22 cellular contexts compared by ENCODE assay signal in genomic region chr16:9165601-9166220, GRCh38.
DNase-seq lines count a peak whose midpoint lies in the region; ATAC-seq, FAIRE-seq and TF ChIP-seq lines count a peak whose summit lies in the region.
"Had no signal": no experiment of that assay in that cellular context is flagged by ENCODE, and none has a peak within 500 bp of the region (broad histone marks: within the 10 kb centered on the region; RNA-seq: fewer than 3 reads in every experiment).

No MANE protein-coding gene starts in this region.

- no peak overlapping the region for H3K14ac ChIP-seq in trophoblast cell (ENCODE audit: low read length)

- H3K4ac ChIP-seq in trophoblast cell (ENCODE audit: low read depth, low read length): no peak overlapping the region

- no peak for TF ChIP-seq CTCF in HepG2 (CRISPR knock-in tag; IDR thresholded peaks at IDR 0.05)
- no peak for TF ChIP-seq CTCF in right lobe of liver (IDR thresholded peaks at IDR 0.05)
- TF ChIP-seq CTCF in K562 (IDR thresholded peaks at IDR 0.05 in 2 of 3, conservative IDR thresholded peaks at IDR 0.05 in 1 of 3; ENCODE audit: insufficient read depth in 2 of 3, low read depth in 1 of 3, low read length in 3 of 3): no peak

- no peak overlapping the region for H4K12ac ChIP-seq in trophoblast cell (ENCODE audit: low read depth, low read length)

- no peak overlapping the region for H2BK5ac ChIP-seq in trophoblast cell (ENCODE audit: low read depth, low read length, poor library complexity)

- in situ Hi-C loops in HepG2 (cut with HindIII; ENCODE audit: extremely low pct_ligation_motif_present, low pct_unique_long_range_greater_than_20kb): no loop called here
- in situ Hi-C loops in K562 (cut with MboI): no loop called here

- no peaks in the 10 kb centered on the region for H3K9me1 ChIP-seq in K562 (ENCODE audit: control insufficient read depth, insufficient read depth, low read length)

- no peak for DNase-seq in HepG2 (ENCODE audit: low spot score)
- no peak for DNase-seq in right lobe of liver
- peak; percentile 64 for DNase-seq in ELF-1 (ENCODE audit: low read depth, low spot score)
- no peak for DNase-seq in K562 (ENCODE audit: extremely low read depth in 1 of 4, low spot score in 3 of 4)
- peak; percentile 54 for DNase-seq in retina
- DNase-seq in activated naive CD4-positive, alpha-beta T cell treated with Interleukin-2 at 50 U/mL for 16 hours: no peak
- DNase-seq in trophoblast cell: no peak
- DNase-seq: 8988T; Caco-2; CD4-positive, CD25-positive, alpha-beta regulatory T cell; CD8-positive, alpha-beta T cell; DMS153; GOT3; HFFc6 had no signal

- TF ChIP-seq EP300 in HepG2 (IDR thresholded peaks at IDR 0.05; ENCODE audit: low read depth in 2 of 2, low read length in 2 of 2) (no peak), HepG2 (CRISPR knock-in tag; IDR thresholded peaks at IDR 0.05; ENCODE audit: borderline replicate concordance) (no peak), K562 (IDR thresholded peaks at IDR 0.05; ENCODE audit: low read length) (no peak)

- H2BK120ac ChIP-seq in trophoblast cell (ENCODE audit: insufficient read depth, low read length, poor library complexity): no peak overlapping the region

- H3K79me1 ChIP-seq in trophoblast cell (ENCODE audit: low read length): no peaks in the 10 kb centered on the region

- BruUV-seq in HepG2 (replicated peaks; lab: Mats Ljungman, UMichigan) (no TSS peak), K562 (replicated peaks; lab: Mats Ljungman, UMichigan) (no TSS peak)

- H3K79me2 ChIP-seq in HepG2 (ENCODE audit: insufficient read depth, low read length): no peaks in the 10 kb centered on the region
- H3K79me2 ChIP-seq in K562 (ENCODE audit: control insufficient read depth, insufficient read depth, low read length): no peaks in the 10 kb centered on the region
- H3K79me2 ChIP-seq in trophoblast cell (ENCODE audit: control insufficient read depth, insufficient read depth, low read length, poor library complexity): no peaks in the 10 kb centered on the region

- H3K27ac ChIP-seq in HepG2 (ENCODE audit: extremely low read length, insufficient read depth, low read length) (no peak overlapping the region), right lobe of liver (no peak overlapping the region), K562 (ENCODE audit: extremely low read depth, low read depth, low read length) (no peak overlapping the region), trophoblast cell (ENCODE audit: low read depth, low read length) (no peak overlapping the region)
- H3K27ac ChIP-seq: BLaER1, C4-2B had no signal

- H3K9ac ChIP-seq in HepG2 (ENCODE audit: insufficient read depth, low read depth, low read length) (no peak overlapping the region), K562 (ENCODE audit: insufficient read depth in 1 of 2, low read depth in 2 of 2, low read length in 2 of 2) (no peak overlapping the region), trophoblast cell (ENCODE audit: low read length) (no peak overlapping the region)
- H3K9ac ChIP-seq: BLaER1 had no signal

- H2AFZ ChIP-seq in HepG2 (ENCODE audit: low read length) (no peak overlapping the region), K562 (ENCODE audit: low read depth, low read length) (no peak overlapping the region), trophoblast cell (ENCODE audit: insufficient read depth, low read length, poor library complexity) (no peak overlapping the region)

- no peak overlapping the region for H3K23ac ChIP-seq in trophoblast cell (ENCODE audit: low read length)

- no peak overlapping the region for H4K91ac ChIP-seq in trophoblast cell (ENCODE audit: low read depth, low read length)

- WGBS in HepG2 (ENCODE audit: low lambda C conversion rate): 40% methylated on average over 15 of the region's 15 CpGs
- WGBS in right lobe of liver (ENCODE audit: insufficient coverage, low coverage, low lambda C conversion rate, missing lambda C conversion rate): 71% methylated on average over 8 of the region's 15 CpGs
- WGBS in K562 (ENCODE audit: insufficient coverage, low coverage, missing lambda C conversion rate): 2% methylated on average over 15 of the region's 15 CpGs
- WGBS in trophoblast cell (ENCODE audit: extremely low coverage, insufficient coverage, insufficient read length): no CpG with 5 or more reads among the region's 15 CpGs

- POLR2A ChIA-PET in HepG2 (lab: Yijun Ruan, JAX): no interaction called here
- POLR2A ChIA-PET in K562 (lab: Yijun Ruan, JAX): interaction anchor here (0.6 to 0.8 kb wide), 2 partner anchors 19 to 36 kb away, joined by 3 to 4 read pairs; no protein-coding TSS in a partner anchor

- H3K36me3 ChIP-seq in HepG2 (replicated peaks in 1 of 2; ENCODE audit: control insufficient read depth in 1 of 2, insufficient read depth in 2 of 2, low read length in 2 of 2) (no peaks in the 10 kb centered on the region), right lobe of liver (no peaks in the 10 kb centered on the region), K562 (ENCODE audit: control insufficient read depth, insufficient read depth, low read length) (no peaks in the 10 kb centered on the region), trophoblast cell (ENCODE audit: control insufficient read depth in 1 of 2, insufficient read depth in 2 of 2, low read length in 2 of 2) (no peaks in the 10 kb centered on the region)
- H3K36me3 ChIP-seq: BLaER1, HAP-1 had no signal

- H3K9me3 ChIP-seq in HepG2 (ENCODE audit: low read length): no peaks in the 10 kb centered on the region
- no peaks in the 10 kb centered on the region for H3K9me3 ChIP-seq in right lobe of liver
- no peaks in the 10 kb centered on the region for H3K9me3 ChIP-seq in K562 (replicated peaks; ENCODE audit: control insufficient read depth, insufficient read depth, low read depth, low read length)
- peaks cover 1% of the 10 kb centered on the region for H3K9me3 ChIP-seq in trophoblast cell (ENCODE audit: insufficient read depth, low read depth, low read length)
- H3K9me3 ChIP-seq: BLaER1, Caco-2, HAP-1 had no signal

- TF ChIP-seq POLR2A in HepG2 (IDR thresholded peaks at IDR 0.05; ENCODE audit: insufficient read depth in 1 of 2, low read depth in 2 of 2, low read length in 2 of 2) (no peak), right lobe of liver (IDR thresholded peaks at IDR 0.05) (no peak), K562 (conservative IDR thresholded peaks at IDR 0.05) (no peak), GM18505 (IDR thresholded peaks at IDR 0.05; ENCODE audit: borderline replicate concordance, extremely low read depth, insufficient read depth, insufficient read length) (no peak)

- H3K4me2 ChIP-seq in HepG2 (ENCODE audit: low read depth, low read length) (no peak overlapping the region), K562 (ENCODE audit: insufficient read depth, low read length) (no peak overlapping the region), trophoblast cell (ENCODE audit: low read length) (no peak overlapping the region)
- H3K4me2 ChIP-seq: BLaER1 had no signal

- no peak overlapping the region for H2BK12ac ChIP-seq in trophoblast cell (ENCODE audit: low read length)

- TF ChIP-seq RAD21 in HepG2 (CRISPR knock-in tag; IDR thresholded peaks at IDR 0.05) (no peak), K562 (CRISPR knock-in tag; conservative IDR thresholded peaks at IDR 0.05 in 1 of 2, IDR thresholded peaks at IDR 0.05 in 1 of 2) (no peak)

- no peak for FAIRE-seq in HepG2 (lab: Jason Lieb, UNC)
- no peak for FAIRE-seq in K562 (lab: Jason Lieb, UNC)
- FAIRE-seq: G401.6, GM12878, GM18507, H54 had no signal

- intact Hi-C loops in HepG2 (cut with micrococcal nuclease; ENCODE audit: unreplicated experiment) (loop anchor here (10.0 kb wide), 1 partner anchor 139 kb away; no protein-coding TSS in a partner anchor), right lobe of liver (cut with DNase I) (loop anchor here in 1 of 2 donors (10.0 kb wide), 1 partner anchor 1019 kb away; the partner anchor contains the start of gene GRIN2A), K562 (cut with micrococcal nuclease) (no loop called here)

- ATAC-seq in HepG2: no peak
- ATAC-seq in right lobe of liver: no peak
- no peak for ATAC-seq in K562
- ATAC-seq in GM18505 (IDR thresholded peaks at IDR 0.05; ENCODE audit: unreplicated experiment): no peak
- ATAC-seq: CD8-positive, alpha-beta T cell; GM12878 had no signal

- H2AK5ac ChIP-seq in trophoblast cell (ENCODE audit: low read length): no peak overlapping the region

- no peak overlapping the region for H3K4me3 ChIP-seq in HepG2 (replicated peaks in 1 of 3; ENCODE audit: insufficient read depth in 1 of 3, low read depth in 2 of 3, low read length in 3 of 3)
- H3K4me3 ChIP-seq in right lobe of liver: no peak overlapping the region
- H3K4me3 ChIP-seq in K562: no peak overlapping the region
- H3K4me3 ChIP-seq in trophoblast cell (ENCODE audit: low read depth, low read length): no peak overlapping the region
- H3K4me3 ChIP-seq: BLaER1, GM12878, HAP-1 had no signal

- H4K20me1 ChIP-seq in HepG2 (ENCODE audit: insufficient read depth, low read length): no peaks in the 10 kb centered on the region
- H4K20me1 ChIP-seq in K562 (replicated peaks; ENCODE audit: control insufficient read depth, insufficient read depth, low read length): no peaks in the 10 kb centered on the region
- H4K20me1 ChIP-seq: BLaER1 had no signal

- CTCF ChIA-PET in HepG2 (lab: Yijun Ruan, JAX; ENCODE audit: low intra/inter-chr PET ratio, low total read pairs) (no interaction called here), K562 (lab: Yijun Ruan, JAX; ENCODE audit: low intra/inter-chr PET ratio) (no interaction called here)

- H4K8ac ChIP-seq in trophoblast cell (ENCODE audit: low read depth, low read length): no peak overlapping the region

- no peaks in the 10 kb centered on the region for H3K4me1 ChIP-seq in HepG2 (ENCODE audit: insufficient read depth, low read length)
- no peaks in the 10 kb centered on the region for H3K4me1 ChIP-seq in right lobe of liver
- no peaks in the 10 kb centered on the region; a peak in 1 of 5 replicates for H3K4me1 ChIP-seq in K562 (replicated peaks in 1 of 2; ENCODE audit: control insufficient read depth in 2 of 2, insufficient read depth in 2 of 2, low read length in 2 of 2)
- no peaks in the 10 kb centered on the region for H3K4me1 ChIP-seq in trophoblast cell (ENCODE audit: control insufficient read depth in 1 of 2, insufficient read depth in 2 of 2, low read length in 2 of 2)
- H3K4me1 ChIP-seq: BLaER1, Caco-2, HAP-1 had no signal

- H3K27me3 ChIP-seq in HepG2 (ENCODE audit: control insufficient read depth in 1 of 2, insufficient read depth in 2 of 2, low read length in 2 of 2) (peaks cover 0 to 28% of the 10 kb centered on the region in 2 experiments; a peak in 2 of 5 replicates), right lobe of liver (no peaks in the 10 kb centered on the region), K562 (ENCODE audit: control insufficient read depth in 2 of 2, insufficient read depth in 2 of 2, low read length in 2 of 2) (peaks cover 20 to 35% of the 10 kb centered on the region in 2 experiments), trophoblast cell (ENCODE audit: insufficient read depth, low read length) (no peaks in the 10 kb centered on the region)
- H3K27me3 ChIP-seq: BLaER1 had no signal

- no peak overlapping the region for H3K18ac ChIP-seq in trophoblast cell (ENCODE audit: low read length)

TF ChIP-seq in HepG2, 621 proteins besides CTCF, POLR2A, EP300 and RAD21 (continues in another document):
- TF ChIP-seq ZSCAN9 (CRISPR knock-in tag; IDR thresholded peaks at IDR 0.05; ENCODE audit: borderline replicate concordance): no peak

TF ChIP-seq in K562, 482 proteins besides CTCF, POLR2A, EP300 and RAD21 (continues in another document):
- TF ChIP-seq MAFG (tag; conservative IDR thresholded peaks at IDR 0.05) (peak; percentile 30), ZZZ3 (IDR thresholded peaks at IDR 0.05) (no peak), L3MBTL2 (IDR thresholded peaks at IDR 0.05) (no peak)

Comparison
In these comparisons a context has a peak if more than half of its experiments do, and no peak if none do; other contexts are left out.
1. DNase-seq: peak in ELF-1 (single experiment) and retina (single experiment); none in HepG2 (single experiment), right lobe of liver (0 of 3), K562 (0 of 4), activated naive CD4-positive, alpha-beta T cell treated with Interleukin-2 at 50 U/mL for 16 hours (single experiment) and trophoblast cell (0 of 2).
2. Of the 241 proteins assayed by ChIP-seq in both HepG2 and K562: peak only in HepG2: MAFK; only in K562: MAFG; in both: MAFF; in neither: 238.